Comparison of ENCODE assay signal across 30 cellular contexts in the genomic region with DNA sequence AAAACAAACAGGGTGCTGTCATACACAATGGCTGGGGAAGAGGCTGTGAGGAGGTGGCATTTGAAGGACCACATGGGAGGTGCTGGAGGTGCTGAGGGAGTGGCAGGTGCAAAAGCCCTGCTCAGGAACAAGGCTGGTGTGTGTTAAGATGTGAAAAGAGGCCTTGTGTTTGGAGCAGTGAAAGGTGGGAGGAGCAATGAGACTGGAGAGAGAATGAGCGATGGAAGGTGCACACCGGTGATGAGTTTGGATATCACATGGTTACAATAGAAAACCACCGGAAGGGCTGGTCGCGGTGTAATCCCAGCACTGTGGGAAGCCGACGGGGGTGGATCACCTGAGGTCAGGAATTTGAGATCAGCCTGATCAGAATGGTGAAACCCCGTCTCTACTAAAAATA. TPM values are rescaled to one million over a fixed set of nuclear protein-coding genes. Genes with fewer than 3 reads are reported as not detected.
DNase-seq lines count a peak whose midpoint lies in the region; ATAC-seq and TF ChIP-seq lines count a peak whose summit lies in the region.
"Had no signal": no experiment of that assay in that cellular context is flagged by ENCODE, and none has a peak within 500 bp of the region (broad histone marks: within the 10 kb centered on the region; RNA-seq: fewer than 3 reads in every experiment).

No MANE protein-coding gene starts in this region.

- DNase-seq in NCI-H1417 (lab: John Stamatoyannopoulos, UW) (peak in 2 of 3 experiments; percentile 23 to 63), NCI-H1417 treated with DMSO at 0.1 percent for 48 hours (lab: John Stamatoyannopoulos, UW) (no peak), NCI-H146 (lab: John Stamatoyannopoulos, UW) (peak; percentile 92), NCI-H748 treated with DMSO at 0.1 percent for 48 hours (lab: John Stamatoyannopoulos, UW) (peak; percentile 91), epithelial cell of prostate (ENCODE audit: low read depth, low spot score) (no peak), kidney tubule cell (ENCODE audit: low spot score) (no peak), upper lobe of right lung (no peak), NCI-H1930 (lab: John Stamatoyannopoulos, UW) (no peak)
- DNase-seq: activated CD4-positive, alpha-beta T cell treated with anti-CD3 and anti-CD28 coated beads for 48 hours; activated gamma-delta T cell treated with Interleukin-2 at 50 U/mL for 16 hours; activated T-cell treated with anti-CD3 and anti-CD28 coated beads, Interleukin-2, amount 50 U/mL, for 1 hour; central memory CD4-positive, alpha-beta T cell; effector memory CD8-positive, alpha-beta T cell; glutamatergic neuron; H9; KG1; MG63; NCI-H1105; NCI-H526; pancreas; retina; SHP77 treated with DMSO at 0.1 percent for 48 hours; stimulated activated naive B cell treated with anti-CD40 and anti-IgM and Interleukin-4, amounts not matched to agents 10 μg/mL and 1 μg/mL and 100 μg/mL, for 72 hours; substantia nigra had no signal

- no peaks in the 10 kb centered on the region for H3K36me3 ChIP-seq in upper lobe of right lung
- H3K36me3 ChIP-seq: MG63, pancreas had no signal

- H3K4me3 ChIP-seq in upper lobe of right lung, result no peak overlapping the region
- H3K4me3 ChIP-seq: MG63, pancreas had no signal

- H3K4me1 ChIP-seq in upper lobe of right lung, result no peaks in the 10 kb centered on the region
- H3K4me1 ChIP-seq: pancreas had no signal

- no peaks in the 10 kb centered on the region for H3K9me3 ChIP-seq in upper lobe of right lung
- H3K9me3 ChIP-seq: MG63, pancreas had no signal

- H3K27ac ChIP-seq in epithelial cell of prostate (peak overlapping the region; percentile 76), upper lobe of right lung (no peak overlapping the region)
- H3K27ac ChIP-seq: HL-60, pancreas had no signal

- peaks cover 2% of the 10 kb centered on the region for H3K27me3 ChIP-seq in upper lobe of right lung

- no peak for TF ChIP-seq CTCF in upper lobe of right lung (IDR thresholded peaks at IDR 0.05)

- intact Hi-C loops in upper lobe of right lung (cut with DNase I), result no loop called here

- no peak for ATAC-seq in upper lobe of right lung
- ATAC-seq: effector memory CD8-positive, alpha-beta T cell; left lobe of liver; pancreas; stimulated activated naive B cell treated with anti-CD40 and anti-IgM and Interleukin-4, amounts not matched to agents 10 μg/mL and 1 μg/mL and 100 μg/mL, for 72 hours had no signal

RNA-seq across cellular contexts. Expression of gene FIBCD1, which starts 9.2 kb away (rescaled TPM):
- 2.7 TPM for total RNA-seq in upper lobe of right lung
- total RNA-seq: activated CD8-positive, alpha-beta memory T cell treated with anti-CD3 and anti-CD28 coated beads for 36 hours; left lobe of liver; skeletal muscle tissue had no signal

RNA-seq across cellular contexts. Expression of gene QRFP, which starts 51.7 kb away (rescaled TPM):
- not detected for total RNA-seq in upper lobe of right lung
- total RNA-seq: A172; activated CD8-positive, alpha-beta memory T cell treated with anti-CD3 and anti-CD28 coated beads for 36 hours; H9; left lobe of liver; neural crest cell; pancreas; skeletal muscle tissue had no signal

Comparison
In these comparisons a context has a peak if more than half of its experiments do, and no peak if none do; other contexts are left out.
1. DNase-seq: peak in NCI-H1417 (2 of 3), NCI-H146 (single experiment) and NCI-H748 treated with DMSO at 0.1 percent for 48 hours (single experiment); none in NCI-H1417 treated with DMSO at 0.1 percent for 48 hours (single experiment), epithelial cell of prostate (single experiment), kidney tubule cell (single experiment), upper lobe of right lung (single experiment) and NCI-H1930 (0 of 2).